28 cellular contexts compared by ENCODE assay signal in the genomic region with DNA sequence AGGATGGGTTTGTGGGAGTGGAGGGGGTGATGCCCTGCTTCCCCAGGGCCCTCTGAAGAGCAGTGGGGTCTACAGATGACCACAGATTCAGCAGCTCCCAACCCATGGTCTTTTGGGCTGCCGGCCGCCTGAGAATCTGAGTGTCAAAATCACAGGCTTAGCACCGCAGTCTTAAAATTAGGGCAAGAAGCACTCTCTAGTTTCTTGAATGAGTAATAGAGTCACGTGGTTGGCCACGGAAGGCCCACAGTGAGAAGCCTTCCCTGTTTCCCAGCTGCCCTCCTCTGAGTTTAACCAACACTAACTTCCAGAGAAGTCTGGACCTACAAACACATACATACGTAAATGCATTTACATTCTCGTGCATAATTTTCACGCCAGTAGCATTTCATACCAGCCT. TPM values are rescaled to one million over a fixed set of nuclear protein-coding genes. Genes with fewer than 3 reads are reported as not detected.
A peak's percentile ranks its signal among the peaks of the same experiment; 100 is the strongest.
DNase-seq lines count a peak whose midpoint lies in the region; ATAC-seq and TF ChIP-seq lines count a peak whose summit lies in the region.
"Had no signal": no experiment of that assay in that cellular context is flagged by ENCODE, and none has a peak within 500 bp of the region (broad histone marks: within the 10 kb centered on the region; RNA-seq: fewer than 3 reads in every experiment).

No MANE protein-coding gene starts in this region.

- no peak overlapping the region for H2BK12ac ChIP-seq in H9 (ENCODE audit: insufficient read length, low read depth, low read length)

- intact Hi-C loops in natural killer cell (cut with micrococcal nuclease), result no loop called here

- DNase-seq in natural killer cell treated with Interleukin-12 subunit alpha and Interleukin-12 subunit beta and Interleukin-15 and Interleukin-18, amount 100 ng/mL, for 72 hours (ENCODE audit: low spot score), result no peak
- DNase-seq in natural killer cell (no peak), fibroblast of the aortic adventitia (ENCODE audit: low read depth) (peak; percentile 32), H9 (no peak), MM.1S (no peak)
- DNase-seq: activated CD4-positive, alpha-beta T cell treated with anti-CD3 and anti-CD28 coated beads for 48 hours; gastrocnemius medialis; hippocampal formation; immature natural killer cell; KBM-7; mesendoderm; NCI-H1048; NCI-H187 treated with DMSO at 0.1 percent for 48 hours; retina; stimulated activated CD4-positive, alpha-beta T cell treated with anti-CD3 and anti-CD28 coated beads, Interleukin-12 subunit alpha, Interleukin-12 subunit beta, amount 100 ng/mL, for 4 hours; stimulated activated CD4-positive, alpha-beta T cell treated with anti-CD3 and anti-CD28 coated beads, Interleukin-4, amount 100 ng/mL, for 4 hours; stimulated activated naive CD4-positive, alpha-beta T cell treated with Interleukin-2 at 50 U/mL for 16 hours; thyroid gland had no signal

- no peak overlapping the region for H4K5ac ChIP-seq in H9 (ENCODE audit: insufficient read length, low read depth, low read length)

- peaks cover 32% of the 10 kb centered on the region for H3F3A ChIP-seq in MM.1S (ENCODE audit: insufficient read depth, low read length)

- H3K4me3 ChIP-seq in fibroblast of the aortic adventitia (ENCODE audit: low read depth, low read length) (no peak overlapping the region), MM.1S (ENCODE audit: low read length) (no peak overlapping the region)
- H3K4me3 ChIP-seq: gastrocnemius medialis, thyroid gland had no signal

- H3K79me1 ChIP-seq in H9 (ENCODE audit: insufficient read depth, low read depth, low read length, poor library complexity, severe bottlenecking), result peaks cover 2% of the 10 kb centered on the region

- H2BK120ac ChIP-seq in H9 (ENCODE audit: low read depth, low read length, poor library complexity, severe bottlenecking), result no peak overlapping the region

- H3T11ph ChIP-seq in H9 (ENCODE audit: low read length), result no peak overlapping the region

- no peak overlapping the region for H2BK20ac ChIP-seq in H9 (ENCODE audit: low read depth, low read length, poor library complexity, severe bottlenecking)

- no peak overlapping the region for H4K91ac ChIP-seq in H9 (ENCODE audit: insufficient read length, low read depth, low read length)

- H2AFZ ChIP-seq in H9 (ENCODE audit: low read length), result no peak overlapping the region
- no peak overlapping the region for H2AFZ ChIP-seq in MM.1S (ENCODE audit: low read length)

- peaks cover 4% of the 10 kb centered on the region for H3K36me3 Mint-ChIP-seq in natural killer cell treated with Interleukin-12 subunit alpha and Interleukin-12 subunit beta and Interleukin-15 and Interleukin-18, amount 100 ng/mL, for 72 hours
- H3K36me3 Mint-ChIP-seq in natural killer cell (no peaks in the 10 kb centered on the region), H9 (ENCODE audit: insufficient read depth in 1 of 3, low read depth in 3 of 3) (peaks cover 46 to 61% (median 58%) of the 10 kb centered on the region in 3 experiments)
- H3K36me3 Mint-ChIP-seq in activated T-helper 17 cell treated with anti-CD3 and anti-CD28 coated beads, Interleukin-2, amount 50 U/mL, for 72 hours (ENCODE audit: low read depth), result peaks cover 77% of the 10 kb centered on the region

- ATAC-seq in natural killer cell treated with Interleukin-12 subunit alpha and Interleukin-12 subunit beta and Interleukin-15 and Interleukin-18, amount 100 ng/mL, for 72 hours, result no peak
- ATAC-seq in natural killer cell (no peak), GM18858 (IDR thresholded peaks at IDR 0.05; ENCODE audit: unreplicated experiment) (no peak)
- peak; percentile 28 for ATAC-seq in activated T-helper 17 cell treated with anti-CD3 and anti-CD28 coated beads, Interleukin-2, amount 50 U/mL, for 72 hours (replicated peaks)
- ATAC-seq: activated naive CD4-positive, alpha-beta T cell treated with anti-CD3 and anti-CD28 coated beads, Interleukin-2, amount 50 U/mL, for 72 hours; gastrocnemius medialis had no signal

- no CpG with 5 or more reads among the region's 8 CpGs for WGBS in H9 (ENCODE audit: extremely low coverage, insufficient read length, low lambda C conversion rate)

- H3K4me3 Mint-ChIP-seq in natural killer cell treated with Interleukin-12 subunit alpha and Interleukin-12 subunit beta and Interleukin-15 and Interleukin-18, amount 100 ng/mL, for 72 hours, result no peak overlapping the region
- H3K4me3 Mint-ChIP-seq in natural killer cell (no peak overlapping the region), H9 (peak overlapping the region in 1 of 2 experiments; percentile 44; a peak in 1 of 5 replicates)
- peak overlapping the region; percentile 41 for H3K4me3 Mint-ChIP-seq in activated T-helper 17 cell treated with anti-CD3 and anti-CD28 coated beads, Interleukin-2, amount 50 U/mL, for 72 hours
- H3K4me3 Mint-ChIP-seq: CD14-positive monocyte; immature natural killer cell; T-helper 2 cell treated with Interferon-gamma antibody and Interleukin-4, amounts not matched to agents 5 μg/mL and 100 μg/mL, for 36 hours had no signal

- H3K23ac ChIP-seq in H9 (ENCODE audit: insufficient read length, low read depth, low read length), result no peak overlapping the region

- no peak overlapping the region for H3K4ac ChIP-seq in H9 (ENCODE audit: low read depth, low read length)

- H3K9me3 ChIP-seq in H9 (ENCODE audit: control insufficient read depth, low read depth, low read length), result no peaks in the 10 kb centered on the region
- H3K9me3 ChIP-seq in MM.1S (replicated peaks; ENCODE audit: insufficient read depth, low read length), result no peaks in the 10 kb centered on the region
- H3K9me3 ChIP-seq: gastrocnemius medialis, thyroid gland had no signal

- H3K27ac ChIP-seq in temporal lobe (ENCODE audit: low read depth, low read length), result peak overlapping the region; percentile 41
- no peak overlapping the region for H3K27ac ChIP-seq in H9 (ENCODE audit: insufficient read length, low read depth, low read length)
- H3K27ac ChIP-seq in MM.1S (ENCODE audit: low read length), result no peak overlapping the region
- H3K27ac ChIP-seq: epithelial cell of prostate, thyroid gland, VCaP had no signal

- H3K79me2 ChIP-seq in H9 (ENCODE audit: insufficient read depth, low read length), result peaks cover 22% of the 10 kb centered on the region; the same call in 1 of the 2 replicates
- H3K79me2 ChIP-seq in MM.1S (ENCODE audit: low read length), result peaks cover 56% of the 10 kb centered on the region

- H3K27ac Mint-ChIP-seq in natural killer cell treated with Interleukin-12 subunit alpha and Interleukin-12 subunit beta and Interleukin-15 and Interleukin-18, amount 100 ng/mL, for 72 hours, result peak overlapping the region; percentile 33 to 44
- H3K27ac Mint-ChIP-seq in natural killer cell, result no peak overlapping the region
- peak overlapping the region; percentile 41 for H3K27ac Mint-ChIP-seq in activated T-helper 17 cell treated with anti-CD3 and anti-CD28 coated beads, Interleukin-2, amount 50 U/mL, for 72 hours
- no peak overlapping the region for H3K27ac Mint-ChIP-seq in H9
- H3K27ac Mint-ChIP-seq: activated T-helper 2 cell treated with anti-CD3 and anti-CD28 coated beads, Interferon-gamma antibody, Interleukin-2, Interleukin-4, amounts not matched to agents 10 μg/mL and 5 μg/mL and 100 μg/mL, durations not matched to agents 14 hours and 24 hours and 36 hours; immature natural killer cell; T-helper 2 cell treated with Interferon-gamma antibody and Interleukin-4, amounts not matched to agents 5 μg/mL and 100 μg/mL, for 36 hours had no signal

- TF ChIP-seq CTCF in natural killer cell (IDR thresholded peaks at IDR 0.05) (no peak), fibroblast of the aortic adventitia (IDR thresholded peaks at IDR 0.05; ENCODE audit: insufficient read depth, low read length) (no peak), H9 (conservative IDR thresholded peaks at IDR 0.05) (no peak), MM.1S (IDR thresholded peaks at IDR 0.05; ENCODE audit: low read length) (no peak)

- H3K9me3 Mint-ChIP-seq in natural killer cell treated with Interleukin-12 subunit alpha and Interleukin-12 subunit beta and Interleukin-15 and Interleukin-18, amount 100 ng/mL, for 72 hours, result no peaks in the 10 kb centered on the region
- no peaks in the 10 kb centered on the region for H3K9me3 Mint-ChIP-seq in natural killer cell
- H3K9me3 Mint-ChIP-seq in activated T-helper 17 cell treated with anti-CD3 and anti-CD28 coated beads, Interleukin-2, amount 50 U/mL, for 72 hours, result no peaks in the 10 kb centered on the region
- no peaks in the 10 kb centered on the region; a peak in 3 of 5 replicates for H3K9me3 Mint-ChIP-seq in H9
- H3K9me3 Mint-ChIP-seq: activated naive CD4-positive, alpha-beta T cell treated with anti-CD3 and anti-CD28 coated beads, Interleukin-2, amount 50 U/mL, for 72 hours; activated T-helper 2 cell treated with anti-CD3 and anti-CD28 coated beads, Interferon-gamma antibody, Interleukin-2, Interleukin-4, amounts not matched to agents 10 μg/mL and 5 μg/mL and 100 μg/mL, durations not matched to agents 14 hours and 24 hours and 36 hours; immature natural killer cell; T-helper 2 cell treated with Interferon-gamma antibody and Interleukin-4, amounts not matched to agents 5 μg/mL and 100 μg/mL, for 36 hours had no signal

- H3K4me2 ChIP-seq in H9 (ENCODE audit: insufficient read depth, insufficient read length, low read length) (no peak overlapping the region), MM.1S (ENCODE audit: low read depth, low read length) (no peak overlapping the region)

- no peaks in the 10 kb centered on the region for H3K27me3 ChIP-seq in H9 (ENCODE audit: insufficient read depth, low read length)
- no peaks in the 10 kb centered on the region for H3K27me3 ChIP-seq in MM.1S (replicated peaks; ENCODE audit: insufficient read depth, low read length)
- H3K27me3 ChIP-seq: dorsolateral prefrontal cortex, gastrocnemius medialis, thyroid gland had no signal

- H4K20me1 ChIP-seq in H9 (ENCODE audit: control insufficient read depth, insufficient read depth, insufficient read length), result no peaks in the 10 kb centered on the region
- peaks cover 9% of the 10 kb centered on the region; the same call in 1 of the 2 replicates for H4K20me1 ChIP-seq in MM.1S (ENCODE audit: insufficient read depth, low read length)

- H2BK5ac ChIP-seq in H9 (ENCODE audit: insufficient read length, low read length), result no peak overlapping the region

- H3K27me3 Mint-ChIP-seq in natural killer cell treated with Interleukin-12 subunit alpha and Interleukin-12 subunit beta and Interleukin-15 and Interleukin-18, amount 100 ng/mL, for 72 hours, result no peaks in the 10 kb centered on the region
- H3K27me3 Mint-ChIP-seq in natural killer cell (ENCODE audit: low read depth in 2 of 2) (no peaks in the 10 kb centered on the region), H9 (ENCODE audit: low read depth) (no peaks in the 10 kb centered on the region)
- no peaks in the 10 kb centered on the region for H3K27me3 Mint-ChIP-seq in activated T-helper 17 cell treated with anti-CD3 and anti-CD28 coated beads, Interleukin-2, amount 50 U/mL, for 72 hours

- peaks cover 20 to 38% of the 10 kb centered on the region in 2 donors for H3K4me1 Mint-ChIP-seq in natural killer cell treated with Interleukin-12 subunit alpha and Interleukin-12 subunit beta and Interleukin-15 and Interleukin-18, amount 100 ng/mL, for 72 hours (ENCODE audit: low read depth in 2 of 2)
- H3K4me1 Mint-ChIP-seq in natural killer cell, result peaks cover 10 to 38% of the 10 kb centered on the region in 2 donors
- H3K4me1 Mint-ChIP-seq in activated T-helper 17 cell treated with anti-CD3 and anti-CD28 coated beads, Interleukin-2, amount 50 U/mL, for 72 hours, result peaks cover 11% of the 10 kb centered on the region
- peaks cover 25 to 52% of the 10 kb centered on the region in 2 experiments for H3K4me1 Mint-ChIP-seq in H9

- no peak overlapping the region for H3K56ac ChIP-seq in H9 (ENCODE audit: insufficient read length, low read depth, low read length)

- H4K8ac ChIP-seq in H9 (replicated peaks; ENCODE audit: insufficient read length, low read depth, low read length), result no peak overlapping the region

- H2BK15ac ChIP-seq in H9 (ENCODE audit: low read depth, low read length), result no peak overlapping the region

- H3K36me3 ChIP-seq in MM.1S (replicated peaks; ENCODE audit: insufficient read depth, low read length), result peaks cover 6% of the 10 kb centered on the region

- no peak overlapping the region for H3K18ac ChIP-seq in H9 (ENCODE audit: insufficient read length, low read depth, low read length)

- no peak overlapping the region for H3K14ac ChIP-seq in H9 (ENCODE audit: insufficient read depth, low read length)

- H3K9me2 ChIP-seq in MM.1S (replicated peaks; ENCODE audit: insufficient read depth, low read length), result no peaks in the 10 kb centered on the region

- H3K9ac ChIP-seq in H9 (ENCODE audit: extremely low read depth, insufficient read length, low read length), result no peak overlapping the region
- H3K9ac ChIP-seq in MM.1S (ENCODE audit: low read length), result no peak overlapping the region

- H3K4me1 ChIP-seq in H9 (ENCODE audit: insufficient read depth, low read length), result peaks cover 4% of the 10 kb centered on the region; the same call in 1 of the 2 replicates
- peaks cover 16% of the 10 kb centered on the region for H3K4me1 ChIP-seq in MM.1S (ENCODE audit: low read length)

- no peak overlapping the region for H2AK5ac ChIP-seq in H9 (ENCODE audit: insufficient read length, low read length)

- no peaks in the 10 kb centered on the region for H3K23me2 ChIP-seq in H9 (ENCODE audit: insufficient read length, low read depth, low read length, poor library complexity, severe bottlenecking)

RNA-seq across cellular contexts. Expression of gene PRMT1, which starts 5.2 kb away (rescaled TPM):
- total RNA-seq in natural killer cell treated with Interleukin-12 subunit alpha and Interleukin-12 subunit beta and Interleukin-15 and Interleukin-18, amount 100 ng/mL, for 72 hours, result 100 to 1,000 TPM; 268 to 457 TPM
- total RNA-seq in natural killer cell, result 10 to 100 TPM; 77.0 to 92.5 (median 78.2) TPM
- total RNA-seq in activated T-helper 17 cell treated with anti-CD3 and anti-CD28 coated beads, Interleukin-2, amount 50 U/mL, for 72 hours, result 100 to 1,000 TPM; 183 to 345 TPM
- total RNA-seq in fibroblast of the aortic adventitia (ENCODE audit: low replicate concordance), result 32.5 and 164 TPM in 2 replicates
- 160 TPM for total RNA-seq in temporal lobe
- total RNA-seq in H9 (2021), result 504 and 505 TPM in 2 replicates

RNA-seq across cellular contexts. Expression of gene ADM5, which starts 7.1 kb away (rescaled TPM):
- total RNA-seq in natural killer cell treated with Interleukin-12 subunit alpha and Interleukin-12 subunit beta and Interleukin-15 and Interleukin-18, amount 100 ng/mL, for 72 hours, result 10 to 100 TPM in 1 of 2 donors, 1 to 10 TPM in 1; 5.7 to 18.5 TPM
- 1 to 10 TPM; 2.3 to 2.9 (median 2.4) TPM for total RNA-seq in natural killer cell
- total RNA-seq in activated T-helper 17 cell treated with anti-CD3 and anti-CD28 coated beads, Interleukin-2, amount 50 U/mL, for 72 hours, result 1 to 10 TPM; 8.5 to 8.6 TPM
- 0.33 and 0.63 TPM in 2 replicates for total RNA-seq in fibroblast of the aortic adventitia (ENCODE audit: low replicate concordance)
- 0.49 TPM for total RNA-seq in temporal lobe
- total RNA-seq in H9 (2021), result 13.5 and 13.6 TPM in 2 replicates

RNA-seq across cellular contexts. Expression of gene CPT1C, which starts 8.6 kb away (rescaled TPM):
- total RNA-seq in natural killer cell treated with Interleukin-12 subunit alpha and Interleukin-12 subunit beta and Interleukin-15 and Interleukin-18, amount 100 ng/mL, for 72 hours, result 1 to 10 TPM in 1 of 2 donors, under 1 TPM in 1; 0.52 to 2.7 TPM
- total RNA-seq in natural killer cell (under 1 TPM; 0.34 to 0.78 (median 0.73) TPM), fibroblast of the aortic adventitia (ENCODE audit: low replicate concordance) (23.4 and 39.4 TPM in 2 replicates), temporal lobe (40.6 TPM), H9 (2021) (66.4 and 74.6 TPM in 2 replicates)
- total RNA-seq in activated T-helper 17 cell treated with anti-CD3 and anti-CD28 coated beads, Interleukin-2, amount 50 U/mL, for 72 hours, result 1 to 10 TPM in 1 of 2 donors, under 1 TPM in 1; 0.93 to 4.3 TPM

RNA-seq across cellular contexts. Expression of gene BCL2L12, which starts 16.5 kb away (rescaled TPM):
- 10 to 100 TPM; 45.9 to 98.0 TPM for total RNA-seq in natural killer cell treated with Interleukin-12 subunit alpha and Interleukin-12 subunit beta and Interleukin-15 and Interleukin-18, amount 100 ng/mL, for 72 hours
- total RNA-seq in natural killer cell (10 to 100 TPM; 15.6 to 34.6 (median 22.3) TPM), fibroblast of the aortic adventitia (ENCODE audit: low replicate concordance) (3.9 and 6.1 TPM in 2 replicates), temporal lobe (0.25 TPM), H9 (2021) (145 and 154 TPM in 2 replicates)
- total RNA-seq in activated T-helper 17 cell treated with anti-CD3 and anti-CD28 coated beads, Interleukin-2, amount 50 U/mL, for 72 hours, result 10 to 100 TPM; 61.1 to 80.5 TPM

RNA-seq across cellular contexts. Expression of gene IRF3, which starts 16.6 kb away (rescaled TPM):
- 100 to 1,000 TPM; 167 to 185 TPM for total RNA-seq in natural killer cell treated with Interleukin-12 subunit alpha and Interleukin-12 subunit beta and Interleukin-15 and Interleukin-18, amount 100 ng/mL, for 72 hours
- total RNA-seq in natural killer cell, result 100 to 1,000 TPM; 176 to 184 (median 179) TPM
- total RNA-seq in activated T-helper 17 cell treated with anti-CD3 and anti-CD28 coated beads, Interleukin-2, amount 50 U/mL, for 72 hours, result 100 to 1,000 TPM; 150 to 218 TPM
- 33.3 and 106 TPM in 2 replicates for total RNA-seq in fibroblast of the aortic adventitia (ENCODE audit: low replicate concordance)
- total RNA-seq in temporal lobe, result 13.8 TPM
- total RNA-seq in H9 (2021), result 185 and 205 TPM in 2 replicates

Comparison
In these comparisons a context has a peak if more than half of its experiments do, and no peak if none do; other contexts are left out.
1. H3K27ac Mint-ChIP-seq: peak in natural killer cell treated with Interleukin-12 subunit alpha and Interleukin-12 subunit beta and Interleukin-15 and Interleukin-18, amount 100 ng/mL, for 72 hours (2 of 2) and activated T-helper 17 cell treated with anti-CD3 and anti-CD28 coated beads, Interleukin-2, amount 50 U/mL, for 72 hours (single experiment); none in natural killer cell (0 of 2) and H9 (0 of 3).